Comparison of ENCODE assay signal across 9 cellular contexts in genomic region chr22:17896552-17896951, GRCh38.
DNase-seq lines count a peak whose midpoint lies in the region; ATAC-seq and TF ChIP-seq lines count a peak whose summit lies in the region.
"Had no signal": no experiment of that assay in that cellular context is flagged by ENCODE, and none has a peak within 500 bp of the region (broad histone marks: within the 10 kb centered on the region; RNA-seq: fewer than 3 reads in every experiment).

No MANE protein-coding gene starts in this region.

- no peak overlapping the region for H3K4me3 ChIP-seq in GM06990 (replicated peaks; ENCODE audit: low read depth, low read length)
- H3K4me3 ChIP-seq in WI38 (ENCODE audit: low read depth, low read length), result no peak overlapping the region

- no peaks in the 10 kb centered on the region; the same call in none of the 2 replicates for H3K36me3 ChIP-seq in GM06990 (ENCODE audit: control insufficient read depth, insufficient read depth, low read length)

- DNase-seq in GM06990 (ENCODE audit: extremely low read depth, insufficient read length) (no peak), head of caudate nucleus (peak in 36 of 42 donors; percentile 40 to 85 (median 65)), pons (ENCODE audit: low spot score) (peak; percentile 73), NCI-H1048 (lab: John Stamatoyannopoulos, UW) (no peak), NCI-H748 (lab: John Stamatoyannopoulos, UW; ENCODE audit: unreplicated experiment) (no peak), NCI-H146 treated with DMSO at 0.1 percent for 48 hours (lab: John Stamatoyannopoulos, UW; ENCODE audit: unreplicated experiment) (no peak)
- DNase-seq: NCI-H446 treated with DMSO at 0.1 percent for 48 hours had no signal

- TF ChIP-seq CTCF in GM06990 (IDR thresholded peaks at IDR 0.05; ENCODE audit: insufficient read depth, low read length, poor library complexity, severe bottlenecking), result peak; percentile 22
- TF ChIP-seq CTCF in WI38 (IDR thresholded peaks at IDR 0.05; ENCODE audit: low read depth, low read length), result peak; percentile 33; the same call in 1 of the 2 replicates

- intact Hi-C loops in head of caudate nucleus (cut with DNase I), result loop anchor here (5.0 kb wide), 1 partner anchor 181 kb away; the partner anchor contains the start of gene PEX26

- no peak for ATAC-seq in HG03342 (IDR thresholded peaks at IDR 0.05; ENCODE audit: unreplicated experiment)

- no peaks in the 10 kb centered on the region for H3K27me3 ChIP-seq in GM06990 (replicated peaks; ENCODE audit: control insufficient read depth, insufficient read depth, low read length)

Comparison
In these comparisons a context has a peak if more than half of its experiments do, and no peak if none do; other contexts are left out.
1. DNase-seq: peak in head of caudate nucleus (36 of 42) and pons (single experiment); none in GM06990 (single experiment), NCI-H1048 (single experiment), NCI-H748 (single experiment) and NCI-H146 treated with DMSO at 0.1 percent for 48 hours (single experiment).